Comparison of ENCODE assay signal across 20 cellular contexts in genomic region chr1:247288341-247288740, GRCh38. TPM values are rescaled to one million over a fixed set of nuclear protein-coding genes. Genes with fewer than 3 reads are reported as not detected.
DNase-seq lines count a peak whose midpoint lies in the region; ATAC-seq, FAIRE-seq and TF ChIP-seq lines count a peak whose summit lies in the region.
"Had no signal": no experiment of that assay in that cellular context is flagged by ENCODE, and none has a peak within 500 bp of the region (broad histone marks: within the 10 kb centered on the region; RNA-seq: fewer than 3 reads in every experiment).

No MANE protein-coding gene starts in this region.

- intact Hi-C loops in K562 (cut with micrococcal nuclease) (no loop called here), esophagus muscularis mucosa (cut with DNase I) (no loop called here), testis (cut with DNase I; ENCODE audit: low total_unique reads) (no loop called here)
- intact Hi-C loops in CD8-positive, alpha-beta T cell (cut with DNase I, micrococcal nuclease), result no loop called here

- no peak overlapping the region for H3K9ac ChIP-seq in K562 (ENCODE audit: insufficient read depth in 1 of 2, low read depth in 2 of 2, low read length in 2 of 2)
- H3K9ac ChIP-seq: BLaER1 treated with 17β-estradiol and CSF1 and Interleukin-3, amounts not matched to agents 10 nM and 100 nM had no signal

- no TSS peak for BruUV-seq in K562 (replicated peaks; lab: Mats Ljungman, UMichigan)

- H3K27me3 ChIP-seq in K562 (ENCODE audit: control insufficient read depth in 2 of 2, insufficient read depth in 2 of 2, low read length in 2 of 2), result no peaks in the 10 kb centered on the region
- H3K27me3 ChIP-seq in esophagus muscularis mucosa, result peaks cover 0 to 17% (median 0%) of the 10 kb centered on the region in 4 donors
- no peaks in the 10 kb centered on the region for H3K27me3 ChIP-seq in testis
- no peaks in the 10 kb centered on the region for H3K27me3 ChIP-seq in CD8-positive, alpha-beta T cell (ENCODE audit: insufficient read depth, low read length)
- H3K27me3 ChIP-seq: BLaER1 treated with 17β-estradiol and CSF1 and Interleukin-3, amounts not matched to agents 10 nM and 100 nM had no signal

- in situ Hi-C loops in K562 (cut with MboI), result no loop called here

- H4K20me1 ChIP-seq in K562 (replicated peaks; ENCODE audit: control insufficient read depth, insufficient read depth, low read length), result no peaks in the 10 kb centered on the region
- H4K20me1 ChIP-seq: BLaER1 treated with 17β-estradiol and CSF1 and Interleukin-3, amounts not matched to agents 10 nM and 100 nM had no signal

- peaks cover 6% of the 10 kb centered on the region for H3K4me1 Mint-ChIP-seq in activated CD8-positive, alpha-beta memory T cell treated with anti-CD3 and anti-CD28 coated beads, Interleukin-2, amount 10 ng/mL, durations not matched to agents 7 days and 5 days
- H3K4me1 Mint-ChIP-seq in CD8-positive, alpha-beta T cell (ENCODE audit: low read depth), result peaks cover 11% of the 10 kb centered on the region
- H3K4me1 Mint-ChIP-seq: CD4-positive, CD25-positive, alpha-beta regulatory T cell had no signal

- POLR2A ChIA-PET in K562 (lab: Yijun Ruan, JAX), result no interaction called here
- POLR2A ChIA-PET in CD8-positive, alpha-beta T cell (lab: Charles Lee), result no interaction called here

- H3K36me3 ChIP-seq in K562 (ENCODE audit: control insufficient read depth, insufficient read depth, low read length) (no peaks in the 10 kb centered on the region), esophagus muscularis mucosa (no peaks in the 10 kb centered on the region), testis (ENCODE audit: low read depth, missing control alignments) (no peaks in the 10 kb centered on the region)
- no peaks in the 10 kb centered on the region for H3K36me3 ChIP-seq in CD8-positive, alpha-beta T cell (ENCODE audit: insufficient read depth, low read length)

- no peak overlapping the region for H3K27ac Mint-ChIP-seq in activated CD8-positive, alpha-beta memory T cell treated with anti-CD3 and anti-CD28 coated beads, Interleukin-2, amount 10 ng/mL, durations not matched to agents 7 days and 5 days
- H3K27ac Mint-ChIP-seq in CD8-positive, alpha-beta T cell, result no peak overlapping the region

- H3K36me3 Mint-ChIP-seq in activated CD8-positive, alpha-beta memory T cell treated with anti-CD3 and anti-CD28 coated beads, Interleukin-2, amount 10 ng/mL, durations not matched to agents 7 days and 5 days, result peaks cover 3% of the 10 kb centered on the region
- H3K36me3 Mint-ChIP-seq in CD8-positive, alpha-beta T cell, result peaks cover 2% of the 10 kb centered on the region
- H3K36me3 Mint-ChIP-seq: CD4-positive, CD25-positive, alpha-beta regulatory T cell had no signal

- TF ChIP-seq CTCF in K562 (IDR thresholded peaks at IDR 0.05 in 2 of 3, conservative IDR thresholded peaks at IDR 0.05 in 1 of 3; ENCODE audit: insufficient read depth in 2 of 3, low read depth in 1 of 3, low read length in 3 of 3) (no peak), esophagus muscularis mucosa (IDR thresholded peaks at IDR 0.05) (no peak), testis (IDR thresholded peaks at IDR 0.05) (no peak)
- TF ChIP-seq CTCF in CD8-positive, alpha-beta T cell (IDR thresholded peaks at IDR 0.05), result no peak

- no peak overlapping the region for H3K4me2 ChIP-seq in K562 (ENCODE audit: insufficient read depth, low read length)
- H3K4me2 ChIP-seq: BLaER1 treated with 17β-estradiol and CSF1 and Interleukin-3, amounts not matched to agents 10 nM and 100 nM had no signal

- no peak overlapping the region for H3K4me3 Mint-ChIP-seq in activated CD8-positive, alpha-beta memory T cell treated with anti-CD3 and anti-CD28 coated beads, Interleukin-2, amount 10 ng/mL, durations not matched to agents 7 days and 5 days
- no peak overlapping the region for H3K4me3 Mint-ChIP-seq in CD8-positive, alpha-beta T cell
- H3K4me3 Mint-ChIP-seq: CD4-positive, CD25-positive, alpha-beta regulatory T cell; H9 had no signal

- ATAC-seq in activated CD8-positive, alpha-beta memory T cell treated with anti-CD3 and anti-CD28 coated beads, Interleukin-2, amount 10 ng/mL, durations not matched to agents 7 days and 5 days, result no peak
- no peak for ATAC-seq in K562
- no peak for ATAC-seq in HG02852 (IDR thresholded peaks at IDR 0.05; ENCODE audit: unreplicated experiment)
- no peak for ATAC-seq in CD8-positive, alpha-beta T cell
- ATAC-seq: GM12878 had no signal

- H3K9me1 ChIP-seq in K562 (ENCODE audit: control insufficient read depth, insufficient read depth, low read length), result no peaks in the 10 kb centered on the region

- H3K9me3 ChIP-seq in K562 (replicated peaks; ENCODE audit: control insufficient read depth, insufficient read depth, low read depth, low read length), result peaks cover 11% of the 10 kb centered on the region
- H3K9me3 ChIP-seq in esophagus muscularis mucosa, result peaks cover 0 to 7% (median 0%) of the 10 kb centered on the region in 4 donors
- H3K9me3 ChIP-seq in testis, result no peaks in the 10 kb centered on the region
- no peaks in the 10 kb centered on the region for H3K9me3 ChIP-seq in CD8-positive, alpha-beta T cell (ENCODE audit: low read length)

- 48% methylated on average over 6 of the region's 6 CpGs for WGBS in K562 (ENCODE audit: insufficient coverage, low coverage, missing lambda C conversion rate)
- 93% methylated on average over 6 of the region's 6 CpGs for WGBS in esophagus muscularis mucosa
- WGBS in testis, 2 donors, result 84 to 92% methylated on average over 5 to 6 of the region's 6 CpGs

- H3K27me3 Mint-ChIP-seq in activated CD8-positive, alpha-beta memory T cell treated with anti-CD3 and anti-CD28 coated beads, Interleukin-2, amount 10 ng/mL, durations not matched to agents 7 days and 5 days, result no peaks in the 10 kb centered on the region
- H3K27me3 Mint-ChIP-seq in CD8-positive, alpha-beta T cell (ENCODE audit: low read depth), result no peaks in the 10 kb centered on the region
- H3K27me3 Mint-ChIP-seq: CD4-positive, CD25-positive, alpha-beta regulatory T cell had no signal

- H3K79me2 ChIP-seq in K562 (ENCODE audit: control insufficient read depth, insufficient read depth, low read length), result no peaks in the 10 kb centered on the region

- TF ChIP-seq POLR2A in K562 (conservative IDR thresholded peaks at IDR 0.05) (no peak), esophagus muscularis mucosa (IDR thresholded peaks at IDR 0.05; ENCODE audit: low read depth) (no peak), testis (IDR thresholded peaks at IDR 0.05) (no peak)

- H3K4me3 ChIP-seq in K562, result no peak overlapping the region
- no peak overlapping the region for H3K4me3 ChIP-seq in esophagus muscularis mucosa
- no peak overlapping the region for H3K4me3 ChIP-seq in testis
- no peak overlapping the region for H3K4me3 ChIP-seq in CD8-positive, alpha-beta T cell (ENCODE audit: low read depth, low read length)
- H3K4me3 ChIP-seq: BLaER1 treated with 17β-estradiol and CSF1 and Interleukin-3, amounts not matched to agents 10 nM and 100 nM; GM12878 had no signal

- no peak overlapping the region; the same call in 2 of the 3 replicates for H3K27ac ChIP-seq in K562 (ENCODE audit: extremely low read depth, low read depth, low read length)
- H3K27ac ChIP-seq in esophagus muscularis mucosa (replicated peaks in 1 of 4), result no peak overlapping the region
- H3K27ac ChIP-seq in testis, result no peak overlapping the region
- H3K27ac ChIP-seq in CD8-positive, alpha-beta T cell (ENCODE audit: low read depth, low read length), result no peak overlapping the region
- H3K27ac ChIP-seq: BLaER1 treated with 17β-estradiol and CSF1 and Interleukin-3, amounts not matched to agents 10 nM and 100 nM had no signal

- CTCF ChIA-PET in activated CD8-positive, alpha-beta memory T cell treated with anti-CD3 and anti-CD28 coated beads, Interleukin-2, amount 10 ng/mL, durations not matched to agents 7 days and 5 days (lab: Charles Lee), result no interaction called here
- CTCF ChIA-PET in K562 (lab: Yijun Ruan, JAX; ENCODE audit: low intra/inter-chr PET ratio), result no interaction called here
- CTCF ChIA-PET in CD8-positive, alpha-beta T cell (lab: Charles Lee), result no interaction called here

- FAIRE-seq in K562 (lab: Jason Lieb, UNC), result no peak
- FAIRE-seq: GM12878 had no signal

- H3K9me3 Mint-ChIP-seq in activated CD8-positive, alpha-beta memory T cell treated with anti-CD3 and anti-CD28 coated beads, Interleukin-2, amount 10 ng/mL, durations not matched to agents 7 days and 5 days (ENCODE audit: low read depth), result peaks cover 9% of the 10 kb centered on the region
- peaks cover 4% of the 10 kb centered on the region for H3K9me3 Mint-ChIP-seq in CD8-positive, alpha-beta T cell

- DNase-seq in activated CD8-positive, alpha-beta memory T cell treated with anti-CD3 and anti-CD28 coated beads, Interleukin-2, amount 10 ng/mL, durations not matched to agents 7 days and 5 days, result peak; percentile 22
- DNase-seq in K562 (ENCODE audit: extremely low read depth in 1 of 4, low spot score in 3 of 4) (no peak), esophagus muscularis mucosa (ENCODE audit: extremely low spot score) (peak; percentile 31), testis (peak; percentile 9), SHP77 (lab: John Stamatoyannopoulos, UW) (no peak)
- no peak for DNase-seq in CD8-positive, alpha-beta T cell
- DNase-seq in activated naive CD4-positive, alpha-beta T cell (lab: John Stamatoyannopoulos, UW), result no peak
- DNase-seq: ACHN; Calu3; CD4-positive, CD25-positive, alpha-beta regulatory T cell; DMS 273 treated with DMSO at 0.1 percent for 48 hours; DMS79; GOT3; H9 had no signal

- peaks cover 7 to 18% of the 10 kb centered on the region in 2 experiments; a peak in 4 of 5 replicates for H3K4me1 ChIP-seq in K562 (replicated peaks in 1 of 2; ENCODE audit: control insufficient read depth in 2 of 2, insufficient read depth in 2 of 2, low read length in 2 of 2)
- no peaks in the 10 kb centered on the region for H3K4me1 ChIP-seq in esophagus muscularis mucosa
- H3K4me1 ChIP-seq in testis, result no peaks in the 10 kb centered on the region
- H3K4me1 ChIP-seq in CD8-positive, alpha-beta T cell (ENCODE audit: insufficient read depth, low read length), result no peaks in the 10 kb centered on the region
- H3K4me1 ChIP-seq: BLaER1 treated with 17β-estradiol and CSF1 and Interleukin-3, amounts not matched to agents 10 nM and 100 nM had no signal

- TF ChIP-seq EP300 in K562 (IDR thresholded peaks at IDR 0.05; ENCODE audit: low read length) (no peak), esophagus muscularis mucosa (IDR thresholded peaks at IDR 0.05) (no peak)

- peak overlapping the region; percentile 60; the same call in 1 of the 2 replicates for H2AFZ ChIP-seq in K562 (ENCODE audit: low read depth, low read length)

- no peak for TF ChIP-seq RAD21 in K562 (CRISPR knock-in tag; conservative IDR thresholded peaks at IDR 0.05 in 1 of 2, IDR thresholded peaks at IDR 0.05 in 1 of 2)

RNA-seq across cellular contexts. Expression of gene VN1R5, which starts 32.5 kb away (rescaled TPM):
- total RNA-seq in activated CD8-positive, alpha-beta memory T cell treated with anti-CD3 and anti-CD28 coated beads, Interleukin-2, amount 10 ng/mL, durations not matched to agents 7 days and 5 days, result not detected
- total RNA-seq in K562 (2011; cell fraction: chromatin; rRNA removed; ENCODE audit: low replicate concordance), result not detected in 2 replicates
- not detected in 2 replicates for total RNA-seq in K562 (2011; cell fraction: nucleolus; rRNA removed)
- not detected in 2 replicates for total RNA-seq in K562 (2011; cell fraction: nucleoplasm; rRNA removed)
- total RNA-seq in K562 (2014; rRNA removed), result not detected in 2 replicates
- total RNA-seq in K562 (2014; rRNA removed; fragmentation: Illumina TruSeq; extraction: Trizol), result not detected in 2 replicates
- total RNA-seq in K562 (2015; rRNA removed; fragmentation: Illumina TruSeq; extraction: Trizol), result not detected in 2 replicates
- not detected in 2 replicates for total RNA-seq in K562 (2021)
- polyA plus RNA-seq in K562 (2011; rRNA removed), result not detected in 2 replicates
- not detected in 2 replicates for polyA plus RNA-seq in K562 (2011; cell fraction: cytosol; rRNA removed)
- not detected in 2 replicates for polyA plus RNA-seq in K562 (2011; cell fraction: nucleus; rRNA removed)
- polyA plus RNA-seq in K562 (2012), result not detected in 2 replicates
- not detected in 2 replicates for polyA plus RNA-seq in K562 (2014; fragmentation: Illumina TruSeq; extraction: Trizol)
- not detected for polyA plus RNA-seq in K562 (2014; fragmentation: Nextera tagmentation; extraction: Ambion mirVana)
- not detected in 2 replicates for polyA plus RNA-seq in K562 (2014; rRNA removed)
- not detected in 2 replicates for polyA minus RNA-seq in K562 (2011; rRNA and poly(A)+ RNA removed)
- not detected in 2 replicates for polyA minus RNA-seq in K562 (2011; cell fraction: cytosol; rRNA and poly(A)+ RNA removed)
- not detected in 2 replicates for polyA minus RNA-seq in K562 (2011; cell fraction: nucleus; rRNA and poly(A)+ RNA removed)
- total RNA-seq in esophagus muscularis mucosa, result not detected
- not detected for total RNA-seq in testis
- polyA plus RNA-seq in testis (ENCODE audit: insufficient read depth, low read depth, low replicate concordance), result not detected
- not detected for total RNA-seq in CD8-positive, alpha-beta T cell
- total RNA-seq: A172; Calu3; CD4-positive, CD25-positive, alpha-beta regulatory T cell; G401; GM12878; H9; HT1080 had no signal
- polyA plus RNA-seq: CD4-positive, CD25-positive, alpha-beta regulatory T cell; GM12878 had no signal

RNA-seq across cellular contexts. Expression of gene ZNF496, which starts 43.3 kb away (rescaled TPM):
- total RNA-seq in activated CD8-positive, alpha-beta memory T cell treated with anti-CD3 and anti-CD28 coated beads, Interleukin-2, amount 10 ng/mL, durations not matched to agents 7 days and 5 days, result 10 to 100 TPM; 19.5 to 20.7 TPM
- total RNA-seq in K562 (2011; cell fraction: chromatin; rRNA removed; ENCODE audit: low replicate concordance), result 46.7 and 71.5 TPM in 2 replicates
- total RNA-seq in K562 (2011; cell fraction: nucleolus; rRNA removed), result 49.9 and 53.0 TPM in 2 replicates
- 47.4 and 58.0 TPM in 2 replicates for total RNA-seq in K562 (2011; cell fraction: nucleoplasm; rRNA removed)
- 44.4 and 63.2 TPM in 2 replicates for total RNA-seq in K562 (2014; rRNA removed)
- 22.0 and 22.7 TPM in 2 replicates for total RNA-seq in K562 (2014; rRNA removed; fragmentation: Illumina TruSeq; extraction: Trizol)
- 31.4 and 31.6 TPM in 2 replicates for total RNA-seq in K562 (2015; rRNA removed; fragmentation: Illumina TruSeq; extraction: Trizol)
- 54.0 and 55.5 TPM in 2 replicates for total RNA-seq in K562 (2021)
- 29.8 and 37.8 TPM in 2 replicates for polyA plus RNA-seq in K562 (2011; rRNA removed)
- 35.8 and 37.3 TPM in 2 replicates for polyA plus RNA-seq in K562 (2011; cell fraction: cytosol; rRNA removed)
- polyA plus RNA-seq in K562 (2011; cell fraction: nucleus; rRNA removed), result 52.3 and 64.6 TPM in 2 replicates
- 28.9 and 48.4 TPM in 2 replicates for polyA plus RNA-seq in K562 (2012)
- 31.3 and 35.5 TPM in 2 replicates for polyA plus RNA-seq in K562 (2014; fragmentation: Illumina TruSeq; extraction: Trizol)
- polyA plus RNA-seq in K562 (2014; fragmentation: Nextera tagmentation; extraction: Ambion mirVana), result 1 to 10 TPM; 4.3 to 5.9 TPM
- 38.2 and 43.3 TPM in 2 replicates for polyA plus RNA-seq in K562 (2014; rRNA removed)
- polyA minus RNA-seq in K562 (2011; rRNA and poly(A)+ RNA removed), result 44.2 and 45.8 TPM in 2 replicates
- 31.3 and 34.9 TPM in 2 replicates for polyA minus RNA-seq in K562 (2011; cell fraction: cytosol; rRNA and poly(A)+ RNA removed)
- 25.3 and 28.4 TPM in 2 replicates for polyA minus RNA-seq in K562 (2011; cell fraction: nucleus; rRNA and poly(A)+ RNA removed)
- 10 to 100 TPM; 23.7 to 34.3 (median 33.3) TPM for total RNA-seq in esophagus muscularis mucosa
- 10 to 100 TPM; 61.6 to 71.1 TPM for total RNA-seq in testis
- 45.0 TPM for polyA plus RNA-seq in testis (ENCODE audit: insufficient read depth, low read depth, low replicate concordance)
- 10 to 100 TPM; 43.4 to 47.2 TPM for total RNA-seq in CD8-positive, alpha-beta T cell

Comparison
In these comparisons a context has a peak if more than half of its experiments do, and no peak if none do; other contexts are left out.
1. DNase-seq: peak in activated CD8-positive, alpha-beta memory T cell treated with anti-CD3 and anti-CD28 coated beads, Interleukin-2, amount 10 ng/mL, durations not matched to agents 7 days and 5 days (single experiment), esophagus muscularis mucosa (single experiment) and testis (single experiment); none in K562 (0 of 4), SHP77 (0 of 2), CD8-positive, alpha-beta T cell (0 of 7) and activated naive CD4-positive, alpha-beta T cell (0 of 4).